ENCODE assay signal across 1 cellular context in the genomic region with DNA sequence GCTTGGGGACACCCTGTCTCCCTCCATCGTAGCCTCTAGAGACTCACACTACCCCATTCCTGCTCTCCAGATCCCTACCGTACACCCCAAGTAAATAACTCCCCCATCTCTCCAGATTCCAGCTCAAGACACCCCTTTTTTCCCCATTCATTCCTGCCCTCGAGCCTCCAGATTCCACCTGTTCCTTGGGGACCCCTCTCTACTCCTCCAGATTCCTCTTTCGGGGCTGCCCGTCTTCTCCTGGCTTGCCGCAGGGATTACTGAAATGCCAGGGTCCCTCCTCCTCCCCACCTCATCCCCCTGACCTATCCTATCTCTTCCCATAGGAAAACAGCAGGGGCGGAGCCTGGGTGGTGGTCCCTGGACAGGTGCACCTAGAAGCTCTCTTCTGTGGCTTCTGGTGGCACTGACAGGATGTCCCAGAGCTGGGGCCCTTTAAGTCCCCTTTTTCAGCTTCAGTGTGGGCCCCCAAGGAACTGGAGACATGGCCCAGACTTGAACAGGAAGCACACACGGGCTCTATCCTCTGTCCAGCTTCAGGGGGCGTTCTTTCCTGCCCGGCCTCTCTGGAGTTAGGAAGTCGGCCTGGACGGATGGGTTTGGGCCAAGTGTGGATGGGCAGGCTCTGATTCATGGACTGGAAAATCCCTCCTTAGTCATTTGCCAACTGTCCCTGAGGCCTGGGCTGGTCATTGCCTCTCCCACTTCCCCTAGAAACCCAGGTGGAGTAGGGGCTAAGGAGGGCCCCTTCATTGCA.
A peak's percentile ranks its signal among the peaks of the same experiment; 100 is the strongest.
TF ChIP-seq lines count a peak whose summit lies in the region.

No MANE protein-coding gene starts in this region.

TF ChIP-seq in SK-N-SH, 30 proteins besides CTCF, POLR2A, EP300 and RAD21 (continued from another document):
- no peak for TF ChIP-seq CHD2 (IDR thresholded peaks at IDR 0.05; ENCODE audit: low read length, partially characterized antibody)
- TF ChIP-seq YY1 (IDR thresholded peaks at IDR 0.05; ENCODE audit: low read depth), result no peak
- no peak for TF ChIP-seq TAF1 (IDR thresholded peaks at IDR 0.05; ENCODE audit: borderline replicate concordance, low read depth, low read length)
- no peak for TF ChIP-seq NRF1 (IDR thresholded peaks at IDR 0.05; ENCODE audit: low read depth, low read length)
- TF ChIP-seq, protein P1, sequence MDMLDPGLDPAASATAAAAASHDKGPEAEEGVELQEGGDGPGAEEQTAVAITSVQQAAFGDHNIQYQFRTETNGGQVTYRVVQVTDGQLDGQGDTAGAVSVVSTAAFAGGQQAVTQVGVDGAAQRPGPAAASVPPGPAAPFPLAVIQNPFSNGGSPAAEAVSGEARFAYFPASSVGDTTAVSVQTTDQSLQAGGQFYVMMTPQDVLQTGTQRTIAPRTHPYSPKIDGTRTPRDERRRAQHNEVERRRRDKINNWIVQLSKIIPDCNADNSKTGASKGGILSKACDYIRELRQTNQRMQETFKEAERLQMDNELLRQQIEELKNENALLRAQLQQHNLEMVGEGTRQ (IDR thresholded peaks at IDR 0.05; ENCODE audit: borderline replicate concordance, low read depth, low read length), result no peak
- TF ChIP-seq, protein P2, sequence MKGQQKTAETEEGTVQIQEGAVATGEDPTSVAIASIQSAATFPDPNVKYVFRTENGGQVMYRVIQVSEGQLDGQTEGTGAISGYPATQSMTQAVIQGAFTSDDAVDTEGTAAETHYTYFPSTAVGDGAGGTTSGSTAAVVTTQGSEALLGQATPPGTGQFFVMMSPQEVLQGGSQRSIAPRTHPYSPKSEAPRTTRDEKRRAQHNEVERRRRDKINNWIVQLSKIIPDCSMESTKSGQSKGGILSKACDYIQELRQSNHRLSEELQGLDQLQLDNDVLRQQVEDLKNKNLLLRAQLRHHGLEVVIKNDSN (IDR thresholded peaks at IDR 0.05; ENCODE audit: borderline replicate concordance, low read depth), result no peak
- peak; percentile 57 for TF ChIP-seq TCF12 (IDR thresholded peaks at IDR 0.05)
- TF ChIP-seq, protein P3, sequence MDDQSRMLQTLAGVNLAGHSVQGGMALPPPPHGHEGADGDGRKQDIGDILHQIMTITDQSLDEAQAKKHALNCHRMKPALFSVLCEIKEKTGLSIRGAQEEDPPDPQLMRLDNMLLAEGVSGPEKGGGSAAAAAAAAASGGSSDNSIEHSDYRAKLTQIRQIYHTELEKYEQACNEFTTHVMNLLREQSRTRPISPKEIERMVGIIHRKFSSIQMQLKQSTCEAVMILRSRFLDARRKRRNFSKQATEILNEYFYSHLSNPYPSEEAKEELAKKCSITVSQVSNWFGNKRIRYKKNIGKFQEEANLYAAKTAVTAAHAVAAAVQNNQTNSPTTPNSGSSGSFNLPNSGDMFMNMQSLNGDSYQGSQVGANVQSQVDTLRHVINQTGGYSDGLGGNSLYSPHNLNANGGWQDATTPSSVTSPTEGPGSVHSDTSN (IDR thresholded peaks at IDR 0.05), result peak; percentile 59; the same call in 1 of the 2 replicates
- no peak for TF ChIP-seq RCOR1 (IDR thresholded peaks at IDR 0.05; ENCODE audit: low read length)
- TF ChIP-seq, protein P4, sequence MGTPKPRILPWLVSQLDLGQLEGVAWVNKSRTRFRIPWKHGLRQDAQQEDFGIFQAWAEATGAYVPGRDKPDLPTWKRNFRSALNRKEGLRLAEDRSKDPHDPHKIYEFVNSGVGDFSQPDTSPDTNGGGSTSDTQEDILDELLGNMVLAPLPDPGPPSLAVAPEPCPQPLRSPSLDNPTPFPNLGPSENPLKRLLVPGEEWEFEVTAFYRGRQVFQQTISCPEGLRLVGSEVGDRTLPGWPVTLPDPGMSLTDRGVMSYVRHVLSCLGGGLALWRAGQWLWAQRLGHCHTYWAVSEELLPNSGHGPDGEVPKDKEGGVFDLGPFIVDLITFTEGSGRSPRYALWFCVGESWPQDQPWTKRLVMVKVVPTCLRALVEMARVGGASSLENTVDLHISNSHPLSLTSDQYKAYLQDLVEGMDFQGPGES (IDR thresholded peaks at IDR 0.05; ENCODE audit: low read depth, low read length), result no peak
- TF ChIP-seq GATA2 (CRISPR knock-in tag; IDR thresholded peaks at IDR 0.05), result no peak
- no peak for TF ChIP-seq MXI1 (IDR thresholded peaks at IDR 0.05; ENCODE audit: low read depth, low read length)
- no peak for TF ChIP-seq SMC3 (IDR thresholded peaks at IDR 0.05; ENCODE audit: low read depth, low read length)
- peak; percentile 52 for TF ChIP-seq GABPA (IDR thresholded peaks at IDR 0.05; ENCODE audit: low read depth)
- TF ChIP-seq ELF1 (IDR thresholded peaks at IDR 0.05), result peak; percentile 54; the same call in 1 of the 2 replicates
- TF ChIP-seq, protein P5, sequence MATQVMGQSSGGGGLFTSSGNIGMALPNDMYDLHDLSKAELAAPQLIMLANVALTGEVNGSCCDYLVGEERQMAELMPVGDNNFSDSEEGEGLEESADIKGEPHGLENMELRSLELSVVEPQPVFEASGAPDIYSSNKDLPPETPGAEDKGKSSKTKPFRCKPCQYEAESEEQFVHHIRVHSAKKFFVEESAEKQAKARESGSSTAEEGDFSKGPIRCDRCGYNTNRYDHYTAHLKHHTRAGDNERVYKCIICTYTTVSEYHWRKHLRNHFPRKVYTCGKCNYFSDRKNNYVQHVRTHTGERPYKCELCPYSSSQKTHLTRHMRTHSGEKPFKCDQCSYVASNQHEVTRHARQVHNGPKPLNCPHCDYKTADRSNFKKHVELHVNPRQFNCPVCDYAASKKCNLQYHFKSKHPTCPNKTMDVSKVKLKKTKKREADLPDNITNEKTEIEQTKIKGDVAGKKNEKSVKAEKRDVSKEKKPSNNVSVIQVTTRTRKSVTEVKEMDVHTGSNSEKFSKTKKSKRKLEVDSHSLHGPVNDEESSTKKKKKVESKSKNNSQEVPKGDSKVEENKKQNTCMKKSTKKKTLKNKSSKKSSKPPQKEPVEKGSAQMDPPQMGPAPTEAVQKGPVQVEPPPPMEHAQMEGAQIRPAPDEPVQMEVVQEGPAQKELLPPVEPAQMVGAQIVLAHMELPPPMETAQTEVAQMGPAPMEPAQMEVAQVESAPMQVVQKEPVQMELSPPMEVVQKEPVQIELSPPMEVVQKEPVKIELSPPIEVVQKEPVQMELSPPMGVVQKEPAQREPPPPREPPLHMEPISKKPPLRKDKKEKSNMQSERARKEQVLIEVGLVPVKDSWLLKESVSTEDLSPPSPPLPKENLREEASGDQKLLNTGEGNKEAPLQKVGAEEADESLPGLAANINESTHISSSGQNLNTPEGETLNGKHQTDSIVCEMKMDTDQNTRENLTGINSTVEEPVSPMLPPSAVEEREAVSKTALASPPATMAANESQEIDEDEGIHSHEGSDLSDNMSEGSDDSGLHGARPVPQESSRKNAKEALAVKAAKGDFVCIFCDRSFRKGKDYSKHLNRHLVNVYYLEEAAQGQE (IDR thresholded peaks at IDR 0.05; ENCODE audit: low read depth, low read length), result peak; percentile 80
- TF ChIP-seq EZH2phosphoT487 (IDR thresholded peaks at IDR 0.05; ENCODE audit: borderline replicate concordance, low read depth), result no peak
- TF ChIP-seq POLR2AphosphoS5 (IDR thresholded peaks at IDR 0.05; ENCODE audit: low read depth, low read length), result 0 out of 2 replicates have a peak, but pooled peaks have one; percentile 23
- TF ChIP-seq, protein P6, sequence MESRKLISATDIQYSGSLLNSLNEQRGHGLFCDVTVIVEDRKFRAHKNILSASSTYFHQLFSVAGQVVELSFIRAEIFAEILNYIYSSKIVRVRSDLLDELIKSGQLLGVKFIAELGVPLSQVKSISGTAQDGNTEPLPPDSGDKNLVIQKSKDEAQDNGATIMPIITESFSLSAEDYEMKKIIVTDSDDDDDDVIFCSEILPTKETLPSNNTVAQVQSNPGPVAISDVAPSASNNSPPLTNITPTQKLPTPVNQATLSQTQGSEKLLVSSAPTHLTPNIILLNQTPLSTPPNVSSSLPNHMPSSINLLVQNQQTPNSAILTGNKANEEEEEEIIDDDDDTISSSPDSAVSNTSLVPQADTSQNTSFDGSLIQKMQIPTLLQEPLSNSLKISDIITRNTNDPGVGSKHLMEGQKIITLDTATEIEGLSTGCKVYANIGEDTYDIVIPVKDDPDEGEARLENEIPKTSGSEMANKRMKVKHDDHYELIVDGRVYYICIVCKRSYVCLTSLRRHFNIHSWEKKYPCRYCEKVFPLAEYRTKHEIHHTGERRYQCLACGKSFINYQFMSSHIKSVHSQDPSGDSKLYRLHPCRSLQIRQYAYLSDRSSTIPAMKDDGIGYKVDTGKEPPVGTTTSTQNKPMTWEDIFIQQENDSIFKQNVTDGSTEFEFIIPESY (IDR thresholded peaks at IDR 0.05; ENCODE audit: borderline replicate concordance, low read depth), result no peak
- peak; percentile 54; the same call in 1 of the 2 replicates for TF ChIP-seq JUND (IDR thresholded peaks at IDR 0.05)
- no peak for TF ChIP-seq FOXM1 (IDR thresholded peaks at IDR 0.05; ENCODE audit: low read depth)
- peak; percentile 86 for TF ChIP-seq NFIC (IDR thresholded peaks at IDR 0.05; ENCODE audit: borderline replicate concordance)
- peak; percentile 80; the same call in 1 of the 2 replicates for TF ChIP-seq FOSL2 (IDR thresholded peaks at IDR 0.05; ENCODE audit: borderline replicate concordance, low read depth)
- TF ChIP-seq RXRA (IDR thresholded peaks at IDR 0.05; ENCODE audit: borderline replicate concordance, low read depth), result no peak
- TF ChIP-seq, protein P7, sequence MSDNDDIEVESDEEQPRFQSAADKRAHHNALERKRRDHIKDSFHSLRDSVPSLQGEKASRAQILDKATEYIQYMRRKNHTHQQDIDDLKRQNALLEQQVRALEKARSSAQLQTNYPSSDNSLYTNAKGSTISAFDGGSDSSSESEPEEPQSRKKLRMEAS (IDR thresholded peaks at IDR 0.05; ENCODE audit: low read depth), result peak; percentile 69
